Comparison of ENCODE assay signal across 20 cellular contexts in the genomic region with DNA sequence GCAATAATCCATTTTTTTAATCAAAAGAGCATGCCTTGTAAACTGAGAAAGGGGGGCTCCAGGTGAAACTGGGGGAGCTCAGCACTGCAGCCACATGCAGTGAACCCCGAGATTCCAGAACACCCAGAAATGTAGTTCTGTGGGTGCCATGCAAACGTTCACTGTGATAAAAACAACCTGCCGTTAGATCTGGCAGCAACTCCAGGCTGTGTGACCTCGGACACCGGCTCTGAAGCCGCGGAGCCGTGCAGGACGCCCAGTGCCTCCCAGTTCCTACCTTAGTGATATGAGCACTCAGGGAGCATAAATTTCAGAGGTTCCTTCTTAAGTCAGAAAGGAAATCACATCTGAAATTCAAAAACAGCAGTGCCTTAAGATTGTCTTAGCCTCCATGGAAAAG.
"Had no signal": no experiment of that assay in that cellular context is flagged by ENCODE, and none has a peak within 500 bp of the region (broad histone marks: within the 10 kb centered on the region; RNA-seq: fewer than 3 reads in every experiment).

No MANE protein-coding gene starts in this region.

- ATAC-seq: gastrocnemius medialis; left cardiac atrium; left lung; natural killer cell treated with Interleukin-12 subunit alpha and Interleukin-12 subunit beta and Interleukin-15 and Interleukin-18, amount 100 ng/mL, for 72 hours; right lobe of liver; stimulated activated memory B cell treated with anti-CD40 and anti-IgM and Interleukin-4, amounts not matched to agents 10 μg/mL and 1 μg/mL and 100 μg/mL, for 72 hours; upper lobe of right lung had no signal

- H3K4me3 ChIP-seq: dorsolateral prefrontal cortex, gastrocnemius medialis, left lung, pancreas, right lobe of liver, transverse colon, upper lobe of right lung, vagina had no signal

- H3K36me3 ChIP-seq: gastrocnemius medialis, left lung, neutrophil, pancreas, right lobe of liver, transverse colon, upper lobe of right lung, vagina had no signal

- H3K4me1 ChIP-seq: gastrocnemius medialis, left lung, pancreas, right lobe of liver, transverse colon, upper lobe of right lung had no signal

- H3K27ac ChIP-seq: gastrocnemius medialis, left lung, neutrophil, pancreas, right lobe of liver, transverse colon, upper lobe of right lung, vagina had no signal

- DNase-seq: dorsolateral prefrontal cortex; effector CD4-positive, alpha-beta T cell; foreskin fibroblast; gastrocnemius medialis; head of caudate nucleus; left cardiac atrium; mesenchymal stem cell; midbrain; pancreas; right lobe of liver; stimulated activated CD4-positive, alpha-beta T cell treated with anti-CD3 and anti-CD28 coated beads, Interleukin-4, amount 100 ng/mL, for 4 hours; transverse colon; upper lobe of right lung had no signal

- H3K9me3 ChIP-seq: gastrocnemius medialis, left lung, neutrophil, pancreas, right lobe of liver, transverse colon, upper lobe of right lung, vagina had no signal

- FAIRE-seq: colon, islet of Langerhans, pancreas had no signal

- H3K27me3 ChIP-seq: gastrocnemius medialis, left lung, pancreas, right lobe of liver, transverse colon, upper lobe of right lung, vagina had no signal
